1 cellular context compared by ENCODE assay signal in the genomic region with DNA sequence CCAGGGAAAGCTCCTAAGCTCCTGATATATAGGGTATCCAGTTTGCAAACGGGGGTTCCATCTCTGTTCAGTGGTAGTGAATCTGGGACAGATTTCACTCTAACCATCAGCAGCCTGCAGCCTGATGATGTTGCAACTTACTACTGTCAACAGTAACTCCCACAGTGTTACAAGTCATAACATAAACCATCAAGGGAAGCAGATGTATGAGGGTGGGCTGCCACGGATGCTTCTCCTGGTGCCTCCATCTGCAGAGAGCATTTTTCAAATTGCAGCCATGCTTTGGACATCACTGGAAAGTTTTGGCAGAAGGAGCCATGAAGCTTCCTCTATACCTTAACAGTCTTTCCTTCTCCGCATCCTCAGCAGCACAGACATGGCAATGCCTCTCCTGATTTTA.
TF ChIP-seq lines count a peak whose summit lies in the region.

No MANE protein-coding gene starts in this region.

TF ChIP-seq in GM23338, 12 proteins besides CTCF, POLR2A, EP300 and RAD21 (continued from another document):
- no peak for TF ChIP-seq ZNF462 (CRISPR knock-in tag; IDR thresholded peaks at IDR 0.05)
- no peak for TF ChIP-seq ZNF114 (CRISPR knock-in tag; IDR thresholded peaks at IDR 0.05)
- TF ChIP-seq REST (IDR thresholded peaks at IDR 0.05; ENCODE audit: unreplicated experiment), result no peak
